19 cellular contexts compared by ENCODE assay signal in genomic region chr10:29876008-29876555, GRCh38.
"Had no signal": no experiment of that assay in that cellular context is flagged by ENCODE, and none has a peak within 500 bp of the region (broad histone marks: within the 10 kb centered on the region; RNA-seq: fewer than 3 reads in every experiment).

No MANE protein-coding gene starts in this region.

- DNase-seq: activated CD4-positive, alpha-beta memory T cell treated with anti-CD3 and anti-CD28 coated beads, Interleukin-2, amount 10 ng/mL, durations not matched to agents 7 days and 5 days; activated CD4-positive, alpha-beta T cell treated with anti-CD3 and anti-CD28 coated beads for 4 hours; activated effector memory CD4-positive, alpha-beta T cell treated with Interleukin-2 at 50 U/mL for 16 hours; activated T-cell treated with anti-CD3 and anti-CD28 coated beads, Interleukin-2, amount 50 U/mL, for 4 hours; amygdala; brain microvascular endothelial cell; cerebellar nuclear complex; dermis blood vessel endothelial cell; effector memory CD8-positive, alpha-beta T cell; heart left ventricle; left cardiac atrium; naive thymus-derived CD8-positive, alpha-beta T cell; stimulated activated naive CD8-positive, alpha-beta T cell treated with anti-CD3 and anti-CD28 coated beads, Interleukin-15, Interleukin-2, amounts not matched to agents 100 U/mL and 50 U/mL, for 24 hours; T-helper 2 cell had no signal

- H3K4me3 ChIP-seq: heart left ventricle, lung had no signal

- ATAC-seq: activated T-cell treated with anti-CD3 and anti-CD28 coated beads, Interleukin-2, amount 50 U/mL, for 4 hours; effector memory CD8-positive, alpha-beta T cell; naive thymus-derived CD8-positive, alpha-beta T cell; sciatic nerve; stimulated activated naive CD8-positive, alpha-beta T cell treated with anti-CD3 and anti-CD28 coated beads, Interleukin-15, Interleukin-2, amounts not matched to agents 100 U/mL and 50 U/mL, for 24 hours had no signal

- H3K27me3 ChIP-seq: brain microvascular endothelial cell, heart left ventricle had no signal

- H3K36me3 Mint-ChIP-seq: activated naive CD4-positive, alpha-beta T cell treated with anti-CD3 and anti-CD28 coated beads, Interleukin-2, amount 50 U/mL, for 24 hours; naive thymus-derived CD8-positive, alpha-beta T cell had no signal

- H3K36me3 ChIP-seq: brain microvascular endothelial cell, heart left ventricle had no signal

- H3K27ac ChIP-seq: brain microvascular endothelial cell, epithelial cell of prostate had no signal

- H3K4me1 Mint-ChIP-seq: activated CD4-positive, alpha-beta memory T cell treated with anti-CD3 and anti-CD28 coated beads, Interleukin-2, amount 10 ng/mL, durations not matched to agents 7 days and 5 days; activated naive CD4-positive, alpha-beta T cell treated with anti-CD3 and anti-CD28 coated beads, Interleukin-2, amount 50 U/mL, for 24 hours; naive thymus-derived CD8-positive, alpha-beta T cell had no signal

- H3K4me3 Mint-ChIP-seq: activated CD4-positive, alpha-beta memory T cell treated with anti-CD3 and anti-CD28 coated beads, Interleukin-2, amount 10 ng/mL, durations not matched to agents 7 days and 5 days; activated naive CD4-positive, alpha-beta T cell treated with anti-CD3 and anti-CD28 coated beads, Interleukin-2, amount 50 U/mL, for 24 hours; activated T-cell treated with anti-CD3 and anti-CD28 coated beads, Interleukin-2, amount 50 U/mL, for 4 hours; effector memory CD8-positive, alpha-beta T cell; naive thymus-derived CD8-positive, alpha-beta T cell had no signal

- H3K27ac Mint-ChIP-seq: activated CD4-positive, alpha-beta memory T cell treated with anti-CD3 and anti-CD28 coated beads, Interleukin-2, amount 10 ng/mL, durations not matched to agents 7 days and 5 days; activated naive CD4-positive, alpha-beta T cell treated with anti-CD3 and anti-CD28 coated beads, Interleukin-2, amount 50 U/mL, for 24 hours; effector memory CD8-positive, alpha-beta T cell; naive thymus-derived CD8-positive, alpha-beta T cell; progenitor cell of endocrine pancreas had no signal

- H3K9me3 Mint-ChIP-seq: activated CD4-positive, alpha-beta memory T cell treated with anti-CD3 and anti-CD28 coated beads, Interleukin-2, amount 10 ng/mL, durations not matched to agents 7 days and 5 days; activated naive CD4-positive, alpha-beta T cell treated with anti-CD3 and anti-CD28 coated beads, Interleukin-2, amount 50 U/mL, for 24 hours; activated T-cell treated with anti-CD3 and anti-CD28 coated beads, Interleukin-2, amount 50 U/mL, for 4 hours had no signal

- H3K9me3 ChIP-seq: heart left ventricle had no signal
